1 cellular context compared by ENCODE assay signal in genomic region chr17:81935709-81936084, GRCh38.
TF ChIP-seq lines count a peak whose summit lies in the region.

No MANE protein-coding gene starts in this region.

TF ChIP-seq in K562, 482 proteins besides CTCF, POLR2A, EP300 and RAD21:
- TF ChIP-seq, protein P1, sequence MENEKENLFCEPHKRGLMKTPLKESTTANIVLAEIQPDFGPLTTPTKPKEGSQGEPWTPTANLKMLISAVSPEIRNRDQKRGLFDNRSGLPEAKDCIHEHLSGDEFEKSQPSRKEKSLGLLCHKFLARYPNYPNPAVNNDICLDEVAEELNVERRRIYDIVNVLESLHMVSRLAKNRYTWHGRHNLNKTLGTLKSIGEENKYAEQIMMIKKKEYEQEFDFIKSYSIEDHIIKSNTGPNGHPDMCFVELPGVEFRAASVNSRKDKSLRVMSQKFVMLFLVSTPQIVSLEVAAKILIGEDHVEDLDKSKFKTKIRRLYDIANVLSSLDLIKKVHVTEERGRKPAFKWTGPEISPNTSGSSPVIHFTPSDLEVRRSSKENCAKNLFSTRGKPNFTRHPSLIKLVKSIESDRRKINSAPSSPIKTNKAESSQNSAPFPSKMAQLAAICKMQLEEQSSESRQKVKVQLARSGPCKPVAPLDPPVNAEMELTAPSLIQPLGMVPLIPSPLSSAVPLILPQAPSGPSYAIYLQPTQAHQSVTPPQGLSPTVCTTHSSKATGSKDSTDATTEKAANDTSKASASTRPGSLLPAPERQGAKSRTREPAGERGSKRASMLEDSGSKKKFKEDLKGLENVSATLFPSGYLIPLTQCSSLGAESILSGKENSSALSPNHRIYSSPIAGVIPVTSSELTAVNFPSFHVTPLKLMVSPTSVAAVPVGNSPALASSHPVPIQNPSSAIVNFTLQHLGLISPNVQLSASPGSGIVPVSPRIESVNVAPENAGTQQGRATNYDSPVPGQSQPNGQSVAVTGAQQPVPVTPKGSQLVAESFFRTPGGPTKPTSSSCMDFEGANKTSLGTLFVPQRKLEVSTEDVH (IDR thresholded peaks at IDR 0.05; ENCODE audit: low read depth, partially characterized antibody): no peak
- no peak for TF ChIP-seq ZNF740 (CRISPR knock-in tag; IDR thresholded peaks at IDR 0.05)
- TF ChIP-seq ZNF740 (tag; IDR thresholded peaks at IDR 0.05): no peak
- no peak for TF ChIP-seq ARNT (IDR thresholded peaks at IDR 0.05)
- no peak for TF ChIP-seq ERF (CRISPR knock-in tag; IDR thresholded peaks at IDR 0.05)
- TF ChIP-seq FOSL1 (tag; conservative IDR thresholded peaks at IDR 0.05): no peak
- no peak for TF ChIP-seq ZNF263 (CRISPR knock-in tag; IDR thresholded peaks at IDR 0.05; ENCODE audit: borderline replicate concordance)
- no peak for TF ChIP-seq PHF8 (IDR thresholded peaks at IDR 0.05; ENCODE audit: borderline replicate concordance, low read length)
- TF ChIP-seq POLR2G (IDR thresholded peaks at IDR 0.05; ENCODE audit: low read depth, low read length): peak; percentile 29; the same call in 1 of the 2 replicates
- no peak for TF ChIP-seq IFI16 (CRISPR knock-in tag; IDR thresholded peaks at IDR 0.05)
- no peak for TF ChIP-seq TCF7 (IDR thresholded peaks at IDR 0.05; ENCODE audit: borderline replicate concordance)
- TF ChIP-seq, protein P2, sequence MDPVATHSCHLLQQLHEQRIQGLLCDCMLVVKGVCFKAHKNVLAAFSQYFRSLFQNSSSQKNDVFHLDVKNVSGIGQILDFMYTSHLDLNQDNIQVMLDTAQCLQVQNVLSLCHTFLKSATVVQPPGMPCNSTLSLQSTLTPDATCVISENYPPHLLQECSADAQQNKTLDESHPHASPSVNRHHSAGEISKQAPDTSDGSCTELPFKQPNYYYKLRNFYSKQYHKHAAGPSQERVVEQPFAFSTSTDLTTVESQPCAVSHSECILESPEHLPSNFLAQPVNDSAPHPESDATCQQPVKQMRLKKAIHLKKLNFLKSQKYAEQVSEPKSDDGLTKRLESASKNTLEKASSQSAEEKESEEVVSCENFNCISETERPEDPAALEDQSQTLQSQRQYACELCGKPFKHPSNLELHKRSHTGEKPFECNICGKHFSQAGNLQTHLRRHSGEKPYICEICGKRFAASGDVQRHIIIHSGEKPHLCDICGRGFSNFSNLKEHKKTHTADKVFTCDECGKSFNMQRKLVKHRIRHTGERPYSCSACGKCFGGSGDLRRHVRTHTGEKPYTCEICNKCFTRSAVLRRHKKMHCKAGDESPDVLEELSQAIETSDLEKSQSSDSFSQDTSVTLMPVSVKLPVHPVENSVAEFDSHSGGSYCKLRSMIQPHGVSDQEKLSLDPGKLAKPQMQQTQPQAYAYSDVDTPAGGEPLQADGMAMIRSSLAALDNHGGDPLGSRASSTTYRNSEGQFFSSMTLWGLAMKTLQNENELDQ (CRISPR knock-in tag; IDR thresholded peaks at IDR 0.05; ENCODE audit: borderline replicate concordance): no peak
- no peak for TF ChIP-seq TEAD4 (IDR thresholded peaks at IDR 0.05; ENCODE audit: low read length)
- no peak for TF ChIP-seq TEAD4 (CRISPR knock-in tag; IDR thresholded peaks at IDR 0.05; ENCODE audit: borderline replicate concordance)
- TF ChIP-seq ZC3H11A (IDR thresholded peaks at IDR 0.05; ENCODE audit: low read depth, low read length): no peak
- no peak for TF ChIP-seq AFF1 (IDR thresholded peaks at IDR 0.05; ENCODE audit: low read depth in 1 of 2, partially characterized antibody in 2 of 2)
- no peak for TF ChIP-seq ATF1 (CRISPR knock-in tag; IDR thresholded peaks at IDR 0.05)
- TF ChIP-seq ATF1 (tag; IDR thresholded peaks at IDR 0.05): no peak
- peak; percentile 64; the same call in 1 of the 2 replicates for TF ChIP-seq ZBTB7A (IDR thresholded peaks at IDR 0.05; ENCODE audit: borderline replicate concordance, control insufficient read depth, low read depth, low read length)
- TF ChIP-seq CREM (IDR thresholded peaks at IDR 0.05; ENCODE audit: low read depth): no peak
